12 cellular contexts compared by ENCODE assay signal in the genomic region with DNA sequence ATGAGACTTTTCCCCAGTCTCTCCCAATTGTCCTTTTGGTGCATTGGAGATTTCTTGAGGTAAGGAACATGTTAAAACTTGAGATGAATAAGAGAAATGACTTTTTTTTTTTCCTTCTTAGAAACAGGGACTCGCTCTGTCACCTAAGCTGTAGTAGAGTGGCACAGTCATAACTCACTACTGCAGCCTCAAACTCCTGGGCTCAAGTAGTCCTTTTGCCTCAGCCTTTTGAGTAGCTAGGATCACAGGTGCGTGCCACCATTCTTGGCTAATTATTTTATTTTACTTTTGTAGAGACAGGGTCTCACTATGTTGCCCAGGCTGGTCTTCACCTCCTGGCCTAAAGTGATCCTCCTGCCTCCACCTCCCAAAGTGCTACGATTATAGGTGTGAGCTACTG. TPM values are rescaled to one million over a fixed set of nuclear protein-coding genes. Genes with fewer than 3 reads are reported as not detected.
DNase-seq lines count a peak whose midpoint lies in the region; ATAC-seq, FAIRE-seq and TF ChIP-seq lines count a peak whose summit lies in the region.
"Had no signal": no experiment of that assay in that cellular context is flagged by ENCODE, and none has a peak within 500 bp of the region (broad histone marks: within the 10 kb centered on the region; RNA-seq: fewer than 3 reads in every experiment).

No MANE protein-coding gene starts in this region.

- no peak for TF ChIP-seq EP300 in upper lobe of left lung (IDR thresholded peaks at IDR 0.05)

- intact Hi-C loops in heart left ventricle (cut with DNase I) = no loop called here

- H3K4me1 Mint-ChIP-seq in CD8-positive, alpha-beta memory T cell = peaks cover 71 to 93% (median 90%) of the 10 kb centered on the region in 3 donors
- H3K4me1 Mint-ChIP-seq in activated naive CD8-positive, alpha-beta T cell treated with anti-CD3 and anti-CD28 coated beads, Interleukin-2, amount 50 U/mL, for 24 hours = peaks cover 80% of the 10 kb centered on the region
- H3K4me1 Mint-ChIP-seq: nephron had no signal

- peaks cover 0 to 65% (median 9%) of the 10 kb centered on the region in 3 donors for H3K36me3 Mint-ChIP-seq in CD8-positive, alpha-beta memory T cell
- peaks cover 21% of the 10 kb centered on the region for H3K36me3 Mint-ChIP-seq in activated naive CD8-positive, alpha-beta T cell treated with anti-CD3 and anti-CD28 coated beads, Interleukin-2, amount 50 U/mL, for 24 hours (ENCODE audit: low read depth)

- no peaks in the 10 kb centered on the region for H3K27me3 ChIP-seq in CD8-positive, alpha-beta memory T cell (ENCODE audit: insufficient read depth, low read length, poor library complexity, severe bottlenecking)
- no peaks in the 10 kb centered on the region for H3K27me3 ChIP-seq in upper lobe of left lung
- H3K27me3 ChIP-seq in heart left ventricle = no peaks in the 10 kb centered on the region
- H3K27me3 ChIP-seq: body of pancreas had no signal

- H3K27ac Mint-ChIP-seq in CD8-positive, alpha-beta memory T cell = peak overlapping the region; percentile 82 to 99 (median 92)
- peak overlapping the region; percentile 97 for H3K27ac Mint-ChIP-seq in activated naive CD8-positive, alpha-beta T cell treated with anti-CD3 and anti-CD28 coated beads, Interleukin-2, amount 50 U/mL, for 24 hours
- H3K27ac Mint-ChIP-seq: nephron had no signal

- H3K9me3 Mint-ChIP-seq in CD8-positive, alpha-beta memory T cell = no peaks in the 10 kb centered on the region
- H3K9me3 Mint-ChIP-seq in activated naive CD8-positive, alpha-beta T cell treated with anti-CD3 and anti-CD28 coated beads, Interleukin-2, amount 50 U/mL, for 24 hours = no peaks in the 10 kb centered on the region

- DNase-seq in CD8-positive, alpha-beta memory T cell = no peak
- DNase-seq in GM19239 (ENCODE audit: insufficient read length, low spot score) = no peak
- no peak for DNase-seq in activated naive CD8-positive, alpha-beta T cell treated with anti-CD3 and anti-CD28 coated beads, Interleukin-2, amount 50 U/mL, for 24 hours
- no peak for DNase-seq in upper lobe of left lung
- DNase-seq in RCC 7860 (ENCODE audit: low spot score) = no peak
- no peak for DNase-seq in GM10248 (ENCODE audit: extremely low spot score)
- DNase-seq in heart left ventricle = no peak
- DNase-seq: body of pancreas, IMR-90, NCI-H2107 had no signal

- H3K27ac ChIP-seq in CD8-positive, alpha-beta memory T cell (ENCODE audit: low read depth, low read length) = no peak overlapping the region
- H3K27ac ChIP-seq in upper lobe of left lung (peak overlapping the region in 2 of 4 donors; percentile 18 to 61), heart left ventricle (peak overlapping the region in 1 of 12 donors; percentile 59)
- H3K27ac ChIP-seq: body of pancreas had no signal

- POLR2A ChIA-PET in CD8-positive, alpha-beta memory T cell (lab: Charles Lee) = interaction anchor here (0.7 to 1.2 kb wide), 4 partner anchors 9 to 88 kb away, joined by 3 to 10 read pairs (median 8); no protein-coding TSS in a partner anchor
- POLR2A ChIA-PET in GM10248 (lab: Yijun Ruan, JAX) = no interaction called here

- CTCF ChIA-PET in CD8-positive, alpha-beta memory T cell (lab: Charles Lee) = interaction anchor here (0.8 to 1.2 kb wide), 3 partner anchors 19 to 92 kb away, joined by 3 to 4 read pairs (median 3); no protein-coding TSS in a partner anchor
- CTCF ChIA-PET in GM10248 (lab: Yijun Ruan, JAX) = interaction anchor here (0.8 to 1.0 kb wide), 2 partner anchors 15 to 24 kb away, joined by 4 to 5 read pairs; no protein-coding TSS in a partner anchor

- peak; percentile 82 for FAIRE-seq in GM19239 (lab: Jason Lieb, UNC)
- no peak for FAIRE-seq in RCC 7860 (lab: Jason Lieb, UNC)

- H3K36me3 ChIP-seq in CD8-positive, alpha-beta memory T cell (ENCODE audit: insufficient read depth, low read length) = no peaks in the 10 kb centered on the region
- peaks cover 0 to 3% (median 1%) of the 10 kb centered on the region in 4 donors for H3K36me3 ChIP-seq in upper lobe of left lung
- peaks cover 0 to 23% (median 0%) of the 10 kb centered on the region in 9 donors for H3K36me3 ChIP-seq in heart left ventricle

- peak overlapping the region; percentile 60 to 89 (median 86) for H3K4me3 Mint-ChIP-seq in CD8-positive, alpha-beta memory T cell
- H3K4me3 Mint-ChIP-seq in activated naive CD8-positive, alpha-beta T cell treated with anti-CD3 and anti-CD28 coated beads, Interleukin-2, amount 50 U/mL, for 24 hours = peak overlapping the region; percentile 79
- H3K4me3 Mint-ChIP-seq: nephron had no signal

- TF ChIP-seq POLR2A in upper lobe of left lung (IDR thresholded peaks at IDR 0.05) = no peak
- no peak for TF ChIP-seq POLR2A in heart left ventricle (IDR thresholded peaks at IDR 0.05)

- H3K9me3 ChIP-seq in CD8-positive, alpha-beta memory T cell (ENCODE audit: low read length) = no peaks in the 10 kb centered on the region
- H3K9me3 ChIP-seq in upper lobe of left lung (no peaks in the 10 kb centered on the region), heart left ventricle (no peaks in the 10 kb centered on the region)
- H3K9me3 ChIP-seq: body of pancreas had no signal

- TF ChIP-seq CTCF in upper lobe of left lung (IDR thresholded peaks at IDR 0.05) (no peak), GM10248 (IDR thresholded peaks at IDR 0.05; ENCODE audit: control extremely low read depth, extremely low read depth, low read depth, missing control alignments) (no peak), heart left ventricle (IDR thresholded peaks at IDR 0.05) (no peak)

- WGBS in upper lobe of left lung, 2 donors = 86 to 87% methylated on average over 3 of the region's 3 CpGs
- WGBS in heart left ventricle, 4 donors = 97 to 98% (median 98%) methylated on average over 3 of the region's 3 CpGs

- H3K4me3 ChIP-seq in CD8-positive, alpha-beta memory T cell (ENCODE audit: low read length) = peak overlapping the region; percentile 26
- H3K4me3 ChIP-seq in upper lobe of left lung (no peak overlapping the region), heart left ventricle (no peak overlapping the region)
- H3K4me3 ChIP-seq: body of pancreas had no signal

- peaks cover 86% of the 10 kb centered on the region for H3K4me1 ChIP-seq in CD8-positive, alpha-beta memory T cell (ENCODE audit: insufficient read depth, low read length)
- H3K4me1 ChIP-seq in upper lobe of left lung (peaks cover 0 to 5% (median 0%) of the 10 kb centered on the region in 4 donors), heart left ventricle (peaks cover 0 to 50% (median 0%) of the 10 kb centered on the region in 12 donors)
- H3K4me1 ChIP-seq: body of pancreas had no signal

- ATAC-seq in HG03095 (IDR thresholded peaks at IDR 0.05; ENCODE audit: unreplicated experiment) (peak; percentile 33), upper lobe of left lung (ENCODE audit: low FRiP score in 2 of 2) (no peak), heart left ventricle (no peak)
- ATAC-seq in activated naive CD8-positive, alpha-beta T cell treated with anti-CD3 and anti-CD28 coated beads, Interleukin-2, amount 50 U/mL, for 24 hours = peak; percentile 76
- ATAC-seq: body of pancreas had no signal

- H3K27me3 Mint-ChIP-seq in CD8-positive, alpha-beta memory T cell = no peaks in the 10 kb centered on the region
- no peaks in the 10 kb centered on the region for H3K27me3 Mint-ChIP-seq in activated naive CD8-positive, alpha-beta T cell treated with anti-CD3 and anti-CD28 coated beads, Interleukin-2, amount 50 U/mL, for 24 hours

RNA-seq across cellular contexts. Expression of gene CDC42SE2, which starts 25.9 kb away (rescaled TPM):
- 100 to 1,000 TPM; 125 to 131 TPM for total RNA-seq in CD8-positive, alpha-beta memory T cell
- polyA plus RNA-seq in CD8-positive, alpha-beta memory T cell = 460 TPM
- total RNA-seq in upper lobe of left lung = 10 to 100 TPM; 13.6 to 92.1 (median 36.5) TPM
- 10 to 100 TPM in 8 of 9 donors, 1 to 10 TPM in 1; 9.8 to 29.2 (median 12.4) TPM for total RNA-seq in heart left ventricle
- 10 to 100 TPM in 1 of 2 donors, 1 to 10 TPM in 1; 4.8 to 12.7 TPM for polyA plus RNA-seq in heart left ventricle

Comparison
In these comparisons a context has a peak if more than half of its experiments do, and no peak if none do; other contexts are left out.
1. ATAC-seq: peak in HG03095 (single experiment) and activated naive CD8-positive, alpha-beta T cell treated with anti-CD3 and anti-CD28 coated beads, Interleukin-2, amount 50 U/mL, for 24 hours (single experiment); none in upper lobe of left lung (0 of 2) and heart left ventricle (0 of 4).